ENCODE assay signal across 12 cellular contexts in the genomic region with DNA sequence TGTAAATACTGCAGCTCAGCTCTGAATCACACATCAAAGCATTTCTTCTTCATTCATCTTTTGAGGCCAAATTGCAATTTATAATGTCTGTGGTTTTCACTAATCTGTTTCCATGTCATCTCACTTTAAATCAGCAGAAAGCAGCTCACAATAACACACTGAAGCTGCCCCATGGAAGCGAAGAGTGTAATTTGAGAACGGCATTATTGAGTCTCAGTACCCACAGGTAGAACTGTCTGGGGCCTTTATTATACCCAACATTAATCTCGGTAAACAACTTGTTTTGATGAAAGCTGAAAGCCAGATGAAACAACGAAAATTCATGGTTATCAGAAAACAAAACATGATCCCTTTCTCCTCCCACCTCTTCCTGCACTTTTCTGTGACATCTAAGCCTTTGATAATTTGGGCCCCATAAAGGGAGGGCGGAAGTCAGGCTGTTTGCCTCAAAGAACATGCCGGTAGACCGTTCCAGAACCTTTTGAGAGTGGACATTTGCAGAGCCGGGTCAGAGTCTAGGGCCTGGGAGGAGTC.
DNase-seq lines count a peak whose midpoint lies in the region; ATAC-seq and TF ChIP-seq lines count a peak whose summit lies in the region.
"Had no signal": no experiment of that assay in that cellular context is flagged by ENCODE, and none has a peak within 500 bp of the region (broad histone marks: within the 10 kb centered on the region; RNA-seq: fewer than 3 reads in every experiment).

No MANE protein-coding gene starts in this region.

- H3K9me2 ChIP-seq in hepatocyte (replicated peaks; ENCODE audit: insufficient read depth): no peaks in the 10 kb centered on the region

- peaks cover 0 to 1% (median 0%) of the 10 kb centered on the region in 7 donors for H3K9me3 Mint-ChIP-seq in CD4-positive, CD25-positive, alpha-beta regulatory T cell

- H2AFZ ChIP-seq in hepatocyte: peak overlapping the region; percentile 24

- H3K79me2 ChIP-seq in hepatocyte: no peaks in the 10 kb centered on the region

- no peaks in the 10 kb centered on the region for H3K36me3 ChIP-seq in CD4-positive, CD25-positive, alpha-beta regulatory T cell (ENCODE audit: control insufficient read depth, insufficient read depth, low read length)
- no peaks in the 10 kb centered on the region for H3K36me3 ChIP-seq in hepatocyte (replicated peaks; ENCODE audit: insufficient read depth, low read depth)

- peak overlapping the region in 2 of 4 donors; percentile 55 to 60 for H3K4me3 Mint-ChIP-seq in CD4-positive, CD25-positive, alpha-beta regulatory T cell

- no peaks in the 10 kb centered on the region for H3K27me3 ChIP-seq in CD4-positive, CD25-positive, alpha-beta regulatory T cell (ENCODE audit: control insufficient read depth, insufficient read depth, low read length)
- no peaks in the 10 kb centered on the region for H3K27me3 ChIP-seq in hepatocyte

- TF ChIP-seq CTCF in hepatocyte (IDR thresholded peaks at IDR 0.05; ENCODE audit: poor library complexity): no peak

- H3K27ac Mint-ChIP-seq in CD4-positive, CD25-positive, alpha-beta regulatory T cell: peak overlapping the region; percentile 42 to 83 (median 47)

- peaks cover 14% of the 10 kb centered on the region for H3K4me1 ChIP-seq in CD4-positive, CD25-positive, alpha-beta regulatory T cell (ENCODE audit: control insufficient read depth, insufficient read depth, low read length, poor library complexity, severe bottlenecking)
- peaks cover 44% of the 10 kb centered on the region for H3K4me1 ChIP-seq in hepatocyte (ENCODE audit: insufficient read depth)

- no peaks in the 10 kb centered on the region for H3K36me3 Mint-ChIP-seq in CD4-positive, CD25-positive, alpha-beta regulatory T cell

- peak overlapping the region; percentile 43 for H3K4me2 ChIP-seq in hepatocyte

- H3K27ac ChIP-seq in CD4-positive, CD25-positive, alpha-beta regulatory T cell (ENCODE audit: insufficient read depth, low read length, poor library complexity, severe bottlenecking): no peak overlapping the region
- peak overlapping the region; percentile 42 for H3K27ac ChIP-seq in hepatocyte

- 25% methylated on average over 8 of the region's 8 CpGs for WGBS in hepatocyte (ENCODE audit: low lambda C conversion rate, missing lambda C conversion rate)

- peak overlapping the region; percentile 17 for H3K4me3 ChIP-seq in CD4-positive, CD25-positive, alpha-beta regulatory T cell (ENCODE audit: low read depth, low read length)
- H3K4me3 ChIP-seq in hepatocyte: no peak overlapping the region

- no peaks in the 10 kb centered on the region for H4K20me1 ChIP-seq in hepatocyte (ENCODE audit: insufficient read depth, poor library complexity, severe bottlenecking)

- peak in 2 of 3 donors; percentile 20 to 24 for DNase-seq in CD4-positive, CD25-positive, alpha-beta regulatory T cell
- peak; percentile 17 for DNase-seq in GM04503 (ENCODE audit: low read depth)
- DNase-seq in SW480 (ENCODE audit: low spot score): peak; percentile 95
- DNase-seq in hepatocyte (ENCODE audit: low spot score): no peak
- no peak for DNase-seq in T1000 (lab: John Stamatoyannopoulos, UW)
- no peak for DNase-seq in COLO668 (lab: John Stamatoyannopoulos, UW; ENCODE audit: unreplicated experiment)
- DNase-seq: activated CD8-positive, alpha-beta memory T cell treated with anti-CD3 and anti-CD28 coated beads, Interleukin-2, amount 50 U/mL, for 4 hours; DND-41; SHP77 treated with DMSO at 0.1 percent for 48 hours; stimulated activated naive CD4-positive, alpha-beta T cell treated with Interleukin-2 at 50 U/mL for 16 hours had no signal

- peak; percentile 42 to 43 for ATAC-seq in CD4-positive, CD25-positive, alpha-beta regulatory T cell (ENCODE audit: low read depth in 2 of 2)
- ATAC-seq in HG03571 (IDR thresholded peaks at IDR 0.05; ENCODE audit: unreplicated experiment) (no peak), GM19397 (IDR thresholded peaks at IDR 0.05; ENCODE audit: unreplicated experiment) (no peak)

- H3K27me3 Mint-ChIP-seq in CD4-positive, CD25-positive, alpha-beta regulatory T cell: no peaks in the 10 kb centered on the region

- H3K4me1 Mint-ChIP-seq in CD4-positive, CD25-positive, alpha-beta regulatory T cell: peaks cover 13 to 37% (median 19%) of the 10 kb centered on the region in 4 donors

- H3K9me3 ChIP-seq in CD4-positive, CD25-positive, alpha-beta regulatory T cell (ENCODE audit: control insufficient read depth in 2 of 2, low read length in 2 of 2): no peaks in the 10 kb centered on the region
- H3K9me3 ChIP-seq in hepatocyte (ENCODE audit: low read depth): no peaks in the 10 kb centered on the region

Comparison
In these comparisons a context has a peak if more than half of its experiments do, and no peak if none do; other contexts are left out.
1. ATAC-seq: peak in CD4-positive, CD25-positive, alpha-beta regulatory T cell (2 of 2); none in HG03571 (single experiment) and GM19397 (single experiment).
2. DNase-seq: peak in CD4-positive, CD25-positive, alpha-beta regulatory T cell (2 of 3), GM04503 (single experiment) and SW480 (single experiment); none in hepatocyte (single experiment), T1000 (single experiment) and COLO668 (single experiment).